In the genomic region with DNA sequence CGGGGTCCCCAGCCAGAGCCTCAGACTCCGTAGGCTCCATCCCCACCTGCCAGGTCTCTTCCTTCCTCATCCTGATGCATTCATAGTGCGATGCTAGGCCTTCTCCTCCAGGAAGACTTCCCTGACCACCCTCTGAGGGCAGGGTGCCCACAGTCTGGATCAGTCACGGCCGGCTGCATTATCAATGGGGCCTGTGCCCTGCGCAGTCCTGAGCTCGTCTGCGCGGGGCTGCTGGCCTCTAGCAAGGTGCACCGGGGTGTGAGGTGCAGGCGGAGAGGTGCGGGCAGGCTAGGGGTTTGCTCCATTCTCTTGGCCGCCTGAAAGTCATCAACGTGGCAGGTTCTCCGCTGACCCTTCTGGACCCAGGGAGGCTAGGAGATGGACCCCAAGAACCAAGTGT, we compare ENCODE assay signal across 1 cellular context.
TF ChIP-seq lines count a peak whose summit lies in the region.

No MANE protein-coding gene starts in this region.

TF ChIP-seq in K562, 482 proteins besides CTCF, POLR2A, EP300 and RAD21 (continued from another document):
- TF ChIP-seq ZFP36 (IDR thresholded peaks at IDR 0.05; ENCODE audit: low read depth, low read length, partially characterized antibody) (peak; percentile 32), FOXM1 (IDR thresholded peaks at IDR 0.05; ENCODE audit: low read depth) (no peak), FOXM1 (CRISPR knock-in tag; IDR thresholded peaks at IDR 0.05; ENCODE audit: low read depth) (no peak), KDM5B (IDR thresholded peaks at IDR 0.05; ENCODE audit: insufficient replicate concordance, low read depth, low read length) (no peak)
- TF ChIP-seq, protein P1, sequence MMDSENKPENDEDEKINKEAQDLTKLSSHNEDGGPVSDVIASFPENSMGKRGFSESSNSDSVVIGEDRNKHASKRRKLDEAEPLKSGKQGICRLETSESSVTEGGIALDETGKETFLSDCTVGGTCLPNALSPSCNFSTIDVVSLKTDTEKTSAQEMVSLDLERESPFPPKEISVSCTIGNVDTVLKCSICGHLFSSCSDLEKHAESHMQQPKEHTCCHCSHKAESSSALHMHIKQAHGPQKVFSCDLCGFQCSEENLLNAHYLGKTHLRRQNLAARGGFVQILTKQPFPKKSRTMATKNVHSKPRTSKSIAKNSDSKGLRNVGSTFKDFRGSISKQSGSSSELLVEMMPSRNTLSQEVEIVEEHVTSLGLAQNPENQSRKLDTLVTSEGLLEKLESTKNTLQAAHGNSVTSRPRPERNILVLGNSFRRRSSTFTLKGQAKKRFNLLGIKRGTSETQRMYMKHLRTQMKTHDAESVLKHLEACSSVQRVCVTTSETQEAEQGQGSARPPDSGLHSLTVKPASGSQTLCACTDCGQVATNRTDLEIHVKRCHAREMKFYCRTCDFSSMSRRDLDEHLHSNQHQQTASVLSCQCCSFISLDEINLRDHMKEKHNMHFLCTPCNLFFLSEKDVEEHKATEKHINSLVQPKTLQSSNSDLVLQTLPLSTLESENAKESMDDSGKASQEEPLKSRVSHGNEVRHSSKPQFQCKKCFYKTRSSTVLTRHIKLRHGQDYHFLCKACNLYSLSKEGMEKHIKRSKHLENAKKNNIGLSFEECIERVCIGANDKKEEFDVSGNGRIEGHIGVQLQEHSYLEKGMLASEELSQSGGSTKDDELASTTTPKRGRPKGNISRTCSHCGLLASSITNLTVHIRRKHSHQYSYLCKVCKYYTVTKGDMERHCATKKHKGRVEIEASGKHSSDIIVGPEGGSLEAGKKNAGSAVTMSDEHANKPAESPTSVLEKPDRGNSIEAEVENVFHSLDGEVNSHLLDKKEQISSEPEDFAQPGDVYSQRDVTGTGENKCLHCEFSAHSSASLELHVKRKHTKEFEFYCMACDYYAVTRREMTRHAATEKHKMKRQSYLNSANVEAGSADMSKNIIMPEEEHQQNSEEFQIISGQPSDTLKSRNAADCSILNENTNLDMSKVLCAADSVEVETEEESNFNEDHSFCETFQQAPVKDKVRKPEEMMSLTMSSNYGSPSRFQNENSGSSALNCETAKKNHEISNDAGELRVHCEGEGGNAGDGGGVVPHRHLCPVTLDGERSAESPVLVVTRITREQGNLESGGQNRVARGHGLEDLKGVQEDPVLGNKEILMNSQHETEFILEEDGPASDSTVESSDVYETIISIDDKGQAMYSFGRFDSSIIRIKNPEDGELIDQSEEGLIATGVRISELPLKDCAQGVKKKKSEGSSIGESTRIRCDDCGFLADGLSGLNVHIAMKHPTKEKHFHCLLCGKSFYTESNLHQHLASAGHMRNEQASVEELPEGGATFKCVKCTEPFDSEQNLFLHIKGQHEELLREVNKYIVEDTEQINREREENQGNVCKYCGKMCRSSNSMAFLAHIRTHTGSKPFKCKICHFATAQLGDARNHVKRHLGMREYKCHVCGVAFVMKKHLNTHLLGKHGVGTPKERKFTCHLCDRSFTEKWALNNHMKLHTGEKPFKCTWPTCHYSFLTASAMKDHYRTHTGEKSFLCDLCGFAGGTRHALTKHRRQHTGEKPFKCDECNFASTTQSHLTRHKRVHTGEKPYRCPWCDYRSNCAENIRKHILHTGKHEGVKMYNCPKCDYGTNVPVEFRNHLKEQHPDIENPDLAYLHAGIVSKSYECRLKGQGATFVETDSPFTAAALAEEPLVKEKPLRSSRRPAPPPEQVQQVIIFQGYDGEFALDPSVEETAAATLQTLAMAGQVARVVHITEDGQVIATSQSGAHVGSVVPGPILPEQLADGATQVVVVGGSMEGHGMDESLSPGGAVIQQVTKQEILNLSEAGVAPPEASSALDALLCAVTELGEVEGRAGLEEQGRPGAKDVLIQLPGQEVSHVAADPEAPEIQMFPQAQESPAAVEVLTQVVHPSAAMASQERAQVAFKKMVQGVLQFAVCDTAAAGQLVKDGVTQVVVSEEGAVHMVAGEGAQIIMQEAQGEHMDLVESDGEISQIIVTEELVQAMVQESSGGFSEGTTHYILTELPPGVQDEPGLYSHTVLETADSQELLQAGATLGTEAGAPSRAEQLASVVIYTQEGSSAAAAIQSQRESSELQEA (IDR thresholded peaks at IDR 0.05; ENCODE audit: low read depth) = no peak
TF ChIP-seq in K562: peak in this region for 1.
